8 cellular contexts compared by ENCODE assay signal in the genomic region with DNA sequence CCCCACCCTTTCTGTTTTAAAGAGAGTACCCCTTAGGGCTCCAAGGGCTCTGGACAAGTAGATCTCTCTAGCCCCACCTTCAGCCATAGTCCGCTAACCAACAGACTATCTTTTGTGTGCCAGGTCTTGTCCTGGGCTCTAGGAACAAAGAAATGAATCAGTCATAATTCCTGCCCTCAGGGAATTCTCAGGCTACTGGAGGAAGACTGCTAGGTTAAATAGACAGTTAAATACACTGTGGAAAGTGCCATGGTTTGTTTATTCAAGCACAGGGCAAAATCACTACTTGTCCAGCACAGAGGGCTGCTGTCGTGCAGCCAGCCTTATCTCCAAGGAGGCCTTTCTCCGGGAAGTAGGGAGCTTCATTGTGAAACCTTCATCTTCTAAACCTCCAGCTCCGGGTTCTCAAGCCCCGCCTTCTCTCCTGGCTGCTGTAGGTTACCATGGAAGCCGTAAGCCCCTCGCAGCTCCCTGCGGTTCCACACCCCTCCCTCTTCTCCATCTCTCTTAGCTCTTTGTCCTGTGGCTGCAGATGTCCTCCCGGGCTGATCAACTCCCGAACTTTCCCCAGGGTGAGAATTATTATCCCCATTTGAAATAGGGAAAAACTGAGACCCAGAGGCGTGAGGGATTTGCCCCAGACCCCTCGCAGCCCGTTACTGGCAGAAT. TPM values are rescaled to one million over a fixed set of nuclear protein-coding genes. Genes with fewer than 3 reads are reported as not detected.
A peak's percentile ranks its signal among the peaks of the same experiment; 100 is the strongest.
DNase-seq lines count a peak whose midpoint lies in the region; ATAC-seq and TF ChIP-seq lines count a peak whose summit lies in the region.

No MANE protein-coding gene starts in this region.

- POLR2A ChIA-PET in CD4-positive, alpha-beta T cell (lab: Charles Lee), result interaction anchor here (0.7 kb wide), 1 partner anchor 863 kb away, joined by 3 read pairs; no protein-coding TSS in a partner anchor

- peaks cover 44% of the 10 kb centered on the region for H3K36me3 Mint-ChIP-seq in CD4-positive, alpha-beta T cell (ENCODE audit: low read depth)
- no peaks in the 10 kb centered on the region for H3K36me3 Mint-ChIP-seq in T-helper 17 cell (ENCODE audit: low read depth)

- no peaks in the 10 kb centered on the region for H3K36me3 ChIP-seq in right lobe of liver

- no peak for DNase-seq in CD4-positive, alpha-beta T cell
- peak; percentile 87 for DNase-seq in LNCaP clone FGC (ENCODE audit: low read depth)
- DNase-seq in astrocyte of the hippocampus (ENCODE audit: low read depth, low spot score), result peak; percentile 64
- DNase-seq in right lobe of liver, result no peak
- no peak for DNase-seq in NCI-H1694 (lab: John Stamatoyannopoulos, UW)
- DNase-seq in T-helper 17 cell, result no peak

- H3K4me1 Mint-ChIP-seq in CD4-positive, alpha-beta T cell (ENCODE audit: low read depth), result peaks cover 4% of the 10 kb centered on the region
- H3K4me1 Mint-ChIP-seq in T-helper 17 cell, result peaks cover 2% of the 10 kb centered on the region

- H3K27me3 Mint-ChIP-seq in CD4-positive, alpha-beta T cell, result no peaks in the 10 kb centered on the region
- H3K27me3 Mint-ChIP-seq in T-helper 17 cell, result no peaks in the 10 kb centered on the region

- H3K9me3 Mint-ChIP-seq in CD4-positive, alpha-beta T cell, result no peaks in the 10 kb centered on the region

- H3K4me3 Mint-ChIP-seq in CD4-positive, alpha-beta T cell, result no peak overlapping the region
- H3K4me3 Mint-ChIP-seq in T-helper 17 cell, result no peak overlapping the region

- H3K4me1 ChIP-seq in right lobe of liver, result peaks cover 0 to 13% (median 0%) of the 10 kb centered on the region in 4 donors

- CTCF ChIA-PET in CD4-positive, alpha-beta T cell (lab: Charles Lee), result no interaction called here

- 44% methylated on average over 12 of the region's 13 CpGs for WGBS in right lobe of liver (ENCODE audit: insufficient coverage, low coverage, low lambda C conversion rate, missing lambda C conversion rate)

- no peaks in the 10 kb centered on the region for H3K9me3 ChIP-seq in CD4-positive, alpha-beta T cell (ENCODE audit: control insufficient read depth, low read length)
- H3K9me3 ChIP-seq in right lobe of liver, result no peaks in the 10 kb centered on the region
- H3K9me3 ChIP-seq in T-helper 17 cell (ENCODE audit: control insufficient read depth, low read length, poor library complexity, severe bottlenecking), result no peaks in the 10 kb centered on the region

- TF ChIP-seq CTCF in CD4-positive, alpha-beta T cell (IDR thresholded peaks at IDR 0.05), result no peak
- no peak for TF ChIP-seq CTCF in LNCaP clone FGC (IDR thresholded peaks at IDR 0.05; ENCODE audit: control insufficient read depth, extremely low read depth, insufficient read depth)
- no peak for TF ChIP-seq CTCF in right lobe of liver (IDR thresholded peaks at IDR 0.05)

- intact Hi-C loops in CD4-positive, alpha-beta T cell (cut with DNase I, micrococcal nuclease), result loop anchor here in 1 of 2 experiments (10.0 kb wide), 1 partner anchor 58 kb away; a partner anchor contains a TSS
- intact Hi-C loops in right lobe of liver (cut with DNase I), result no loop called here

- H3K27me3 ChIP-seq in CD4-positive, alpha-beta T cell (ENCODE audit: control insufficient read depth, insufficient read depth, low read length), result no peaks in the 10 kb centered on the region
- H3K27me3 ChIP-seq in right lobe of liver, result no peaks in the 10 kb centered on the region

- H3K4me3 ChIP-seq in LNCaP clone FGC (ENCODE audit: low read depth, low read length) (no peak overlapping the region), right lobe of liver (no peak overlapping the region)

- ATAC-seq in CD4-positive, alpha-beta T cell (ENCODE audit: poor library complexity), result no peak
- ATAC-seq in right lobe of liver (peak; percentile 61 to 86 (median 68)), T-helper 17 cell (no peak), GM21360 (IDR thresholded peaks at IDR 0.05; ENCODE audit: unreplicated experiment) (no peak), HG02852 (IDR thresholded peaks at IDR 0.05; ENCODE audit: unreplicated experiment) (no peak)

- peak overlapping the region; percentile 48 for H3K27ac Mint-ChIP-seq in CD4-positive, alpha-beta T cell
- H3K27ac Mint-ChIP-seq in T-helper 17 cell, result no peak overlapping the region

- no peak for TF ChIP-seq POLR2A in right lobe of liver (IDR thresholded peaks at IDR 0.05)

- H3K27ac ChIP-seq in CD4-positive, alpha-beta T cell (ENCODE audit: low read depth, low read length), result no peak overlapping the region
- H3K27ac ChIP-seq in right lobe of liver, result no peak overlapping the region

RNA-seq across cellular contexts. Expression of a gene that starts 29.8 kb away (rescaled TPM):
- total RNA-seq in CD4-positive, alpha-beta T cell, result 10 to 100 TPM; 25.9 to 28.4 TPM
- not detected for total RNA-seq in right lobe of liver
- 10 to 100 TPM; 33.1 to 41.9 TPM for total RNA-seq in T-helper 17 cell

RNA-seq across cellular contexts. Expression of a gene that starts 35.4 kb away (rescaled TPM):
- 1 to 10 TPM in 1 of 2 experiments, under 1 TPM in 1; 0.99 to 1.1 TPM for total RNA-seq in CD4-positive, alpha-beta T cell
- total RNA-seq in right lobe of liver, result 10 to 100 TPM; 13.6 to 17.8 (median 15.8) TPM
- 1 to 10 TPM; 1.9 to 3.9 TPM for total RNA-seq in T-helper 17 cell

Comparison
In these comparisons a context has a peak if more than half of its experiments do, and no peak if none do; other contexts are left out.
1. ATAC-seq: peak in right lobe of liver (4 of 4); none in CD4-positive, alpha-beta T cell (single experiment), T-helper 17 cell (single experiment), GM21360 (single experiment) and HG02852 (single experiment).
2. DNase-seq: peak in LNCaP clone FGC (single experiment) and astrocyte of the hippocampus (single experiment); none in CD4-positive, alpha-beta T cell (0 of 10), right lobe of liver (0 of 3), NCI-H1694 (single experiment) and T-helper 17 cell (0 of 3).
3. RNA of a gene that starts 29.8 kb away (total RNA-seq): 33.1 to 41.9 TPM in T-helper 17 cell and 25.9 to 28.4 TPM in CD4-positive, alpha-beta T cell; not detected in right lobe of liver; every median in the first group is over 10 times any median in the second.